In genomic region chr10:34299105-34299611, GRCh38 we compare ENCODE assay signal across 13 cellular contexts.
DNase-seq lines count a peak whose midpoint lies in the region; ATAC-seq and TF ChIP-seq lines count a peak whose summit lies in the region.
"Had no signal": no experiment of that assay in that cellular context is flagged by ENCODE, and none has a peak within 500 bp of the region (broad histone marks: within the 10 kb centered on the region; RNA-seq: fewer than 3 reads in every experiment).

No MANE protein-coding gene starts in this region.

- intact Hi-C loops in left colon (cut with DNase I, micrococcal nuclease) = no loop called here

- in situ Hi-C loops in brain microvascular endothelial cell (cut with HindIII; ENCODE audit: low pct_ligation_motif_present, low sequenced_read_pairs) = no loop called here

- DNase-seq in AG20443 (ENCODE audit: low spot score) (peak; percentile 22), brain microvascular endothelial cell (peak; percentile 75), lung microvascular endothelial cell (ENCODE audit: low read depth in 2 of 2) (peak; percentile 80 to 82), T-helper 1 cell (no peak), left colon (no peak), SK-N-DZ (ENCODE audit: low spot score) (no peak)
- DNase-seq: activated CD4-positive, alpha-beta T cell treated with anti-CD3 and anti-CD28 coated beads, Interleukin-2, amount 50 U/mL, for 4 hours; activated naive CD4-positive, alpha-beta T cell treated with anti-CD3 and anti-CD28 coated beads, Interleukin-2, amount 50 U/mL, for 16 hours; left lung; NCI-H2171 treated with DMSO at 0.1 percent for 48 hours; trophoblast cell had no signal

- ATAC-seq in HG03558 (IDR thresholded peaks at IDR 0.05; ENCODE audit: extremely low read depth, unreplicated experiment) (peak; percentile 56), HG02970 (IDR thresholded peaks at IDR 0.05; ENCODE audit: low FRiP score, unreplicated experiment) (no peak), left colon (no peak)
- ATAC-seq: left lung had no signal

- H3K27ac ChIP-seq in brain microvascular endothelial cell = peak overlapping the region; percentile 66
- H3K27ac ChIP-seq: left lung had no signal

- H3K27me3 ChIP-seq in brain microvascular endothelial cell (replicated peaks) = no peaks in the 10 kb centered on the region
- H3K27me3 ChIP-seq: left lung had no signal

- no peak for TF ChIP-seq CTCF in brain microvascular endothelial cell (IDR thresholded peaks at IDR 0.05; ENCODE audit: low read depth, low read length, missing control alignments)

- no peak overlapping the region for H3K4me3 ChIP-seq in brain microvascular endothelial cell (ENCODE audit: low read depth, low read length)
- H3K4me3 ChIP-seq: left lung had no signal

- no peaks in the 10 kb centered on the region for H3K36me3 ChIP-seq in brain microvascular endothelial cell (replicated peaks)
- H3K36me3 ChIP-seq: left lung had no signal

Comparison
In these comparisons a context has a peak if more than half of its experiments do, and no peak if none do; other contexts are left out.
1. DNase-seq: peak in AG20443 (single experiment), brain microvascular endothelial cell (single experiment) and lung microvascular endothelial cell (2 of 2); none in T-helper 1 cell (0 of 5), left colon (0 of 2) and SK-N-DZ (single experiment).